26 cellular contexts compared by ENCODE assay signal in the genomic region with DNA sequence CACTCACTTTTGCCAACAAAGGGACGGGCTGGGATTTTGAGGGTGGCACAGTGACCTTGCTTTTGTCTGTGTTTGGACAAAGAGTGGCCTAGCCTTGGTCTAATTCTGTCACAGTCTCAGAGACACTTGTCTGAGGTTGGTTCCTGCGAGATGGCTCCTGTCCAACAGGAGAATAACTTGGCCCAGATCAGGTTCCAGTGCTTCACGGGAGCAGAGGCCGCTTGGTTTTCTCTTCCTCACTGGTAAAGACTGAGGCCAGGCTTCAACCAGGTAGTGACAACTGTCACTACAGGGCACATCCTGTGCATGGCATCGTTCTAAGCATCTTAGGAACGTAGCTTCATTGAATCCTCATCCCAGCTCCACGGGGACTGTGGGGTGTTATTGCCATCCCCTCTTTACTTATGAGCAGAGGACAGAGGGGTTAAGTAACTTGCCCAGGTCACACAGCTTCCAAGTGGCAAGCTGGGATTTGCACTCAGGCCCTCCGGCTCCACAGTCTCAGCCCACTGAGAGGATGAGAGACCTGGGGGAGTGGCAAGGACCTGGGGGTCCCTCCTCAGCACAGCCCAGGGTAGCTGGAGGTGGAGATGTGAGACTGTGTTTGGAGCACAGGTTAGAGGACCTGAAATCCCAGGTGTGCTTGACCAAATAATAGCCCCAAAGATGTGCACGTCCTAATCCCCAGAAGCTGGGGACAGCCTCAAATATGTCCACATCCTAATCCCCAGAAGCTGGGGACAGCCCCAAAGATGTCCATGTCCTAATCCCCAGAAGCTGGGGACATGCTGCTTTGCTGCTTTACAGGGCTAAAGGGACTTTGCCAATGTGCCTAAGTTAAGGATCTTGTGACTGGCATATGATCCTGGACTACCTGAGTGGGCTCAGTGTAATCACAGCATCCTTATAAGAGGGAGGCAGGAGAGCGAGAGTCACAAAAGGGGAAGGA.
A peak's percentile ranks its signal among the peaks of the same experiment; 100 is the strongest.
DNase-seq lines count a peak whose midpoint lies in the region; ATAC-seq and TF ChIP-seq lines count a peak whose summit lies in the region.
"Had no signal": no experiment of that assay in that cellular context is flagged by ENCODE, and none has a peak within 500 bp of the region (broad histone marks: within the 10 kb centered on the region; RNA-seq: fewer than 3 reads in every experiment).

No MANE protein-coding gene starts in this region.

- 70 to 81% methylated on average over 10 of the region's 10 CpGs for WGBS in sigmoid colon, 2 donors

- CTCF ChIA-PET in activated CD4-positive, alpha-beta memory T cell treated with anti-CD3 and anti-CD28 coated beads, Interleukin-2, amount 10 ng/mL, durations not matched to agents 7 days and 5 days (lab: Charles Lee), result no interaction called here
- CTCF ChIA-PET in activated CD4-positive, alpha-beta memory T cell treated with anti-CD3 and anti-CD28 coated beads for 36 hours (lab: Charles Lee), result no interaction called here

- peaks cover 3 to 14% (median 11%) of the 10 kb centered on the region in 3 donors for H3K27me3 ChIP-seq in sigmoid colon
- H3K27me3 ChIP-seq: Peyer's patch had no signal

- peaks cover 0 to 6% (median 0%) of the 10 kb centered on the region in 4 donors for H3K9me3 ChIP-seq in sigmoid colon
- H3K9me3 ChIP-seq: HAP-1, Peyer's patch had no signal

- H3K27ac ChIP-seq in sigmoid colon, result no peak overlapping the region
- H3K27ac ChIP-seq: gastroesophageal sphincter, neural progenitor cell, Peyer's patch had no signal

- no peak for TF ChIP-seq CTCF in sigmoid colon (IDR thresholded peaks at IDR 0.05)

- H3K9me3 Mint-ChIP-seq in activated CD4-positive, alpha-beta memory T cell treated with anti-CD3 and anti-CD28 coated beads, Interleukin-2, amount 10 ng/mL, durations not matched to agents 7 days and 5 days, result no peaks in the 10 kb centered on the region
- H3K9me3 Mint-ChIP-seq in activated CD4-positive, alpha-beta memory T cell treated with anti-CD3 and anti-CD28 coated beads for 36 hours, result no peaks in the 10 kb centered on the region
- H3K9me3 Mint-ChIP-seq: activated T-cell treated with anti-CD3 and anti-CD28 coated beads, Interleukin-2, amount 50 U/mL, for 24 hours; T-helper 2 cell treated with Interferon-gamma antibody and Interleukin-4, amounts not matched to agents 5 μg/mL and 100 μg/mL, for 36 hours had no signal

- in situ Hi-C loops in G401 (cut with HindIII; ENCODE audit: low sequenced_read_pairs), result no loop called here

- no peak overlapping the region for H3K27ac Mint-ChIP-seq in activated CD4-positive, alpha-beta memory T cell treated with anti-CD3 and anti-CD28 coated beads, Interleukin-2, amount 10 ng/mL, durations not matched to agents 7 days and 5 days
- H3K27ac Mint-ChIP-seq in activated CD4-positive, alpha-beta memory T cell treated with anti-CD3 and anti-CD28 coated beads for 36 hours, result no peak overlapping the region
- H3K27ac Mint-ChIP-seq: activated T-cell treated with anti-CD3 and anti-CD28 coated beads, Interleukin-2, amount 50 U/mL, for 24 hours; CD14-positive monocyte; neural progenitor cell; stimulated activated naive B cell treated with anti-CD40 and anti-IgM and Interleukin-4, amounts not matched to agents 10 μg/mL and 1 μg/mL and 100 μg/mL, for 72 hours; T-helper 2 cell treated with Interferon-gamma antibody and Interleukin-4, amounts not matched to agents 5 μg/mL and 100 μg/mL, for 36 hours had no signal

- no peak overlapping the region for H3K4me3 ChIP-seq in sigmoid colon
- H3K4me3 ChIP-seq: gastroesophageal sphincter, HAP-1, neural progenitor cell, Peyer's patch had no signal

- H3K36me3 Mint-ChIP-seq in activated CD4-positive, alpha-beta memory T cell treated with anti-CD3 and anti-CD28 coated beads, Interleukin-2, amount 10 ng/mL, durations not matched to agents 7 days and 5 days (ENCODE audit: low read depth), result no peaks in the 10 kb centered on the region
- no peaks in the 10 kb centered on the region for H3K36me3 Mint-ChIP-seq in activated CD4-positive, alpha-beta memory T cell treated with anti-CD3 and anti-CD28 coated beads for 36 hours
- H3K36me3 Mint-ChIP-seq: CD14-positive monocyte; neural progenitor cell; stimulated activated naive B cell treated with anti-CD40 and anti-IgM and Interleukin-4, amounts not matched to agents 10 μg/mL and 1 μg/mL and 100 μg/mL, for 72 hours had no signal

- H3K4me1 ChIP-seq in sigmoid colon, result peaks cover 0 to 2% (median 1%) of the 10 kb centered on the region in 4 donors
- H3K4me1 ChIP-seq: HAP-1, Peyer's patch had no signal

- peak; percentile 11 for DNase-seq in activated CD4-positive, alpha-beta memory T cell treated with anti-CD3 and anti-CD28 coated beads, Interleukin-2, amount 10 ng/mL, durations not matched to agents 7 days and 5 days
- DNase-seq in activated CD4-positive, alpha-beta memory T cell treated with anti-CD3 and anti-CD28 coated beads for 36 hours, result no peak
- DNase-seq in G401 (ENCODE audit: low spot score), result peak; percentile 81
- DNase-seq in iPS-NIHi7 (ENCODE audit: extremely low spot score), result peak; percentile 1
- DNase-seq in sigmoid colon, result peak; percentile 25
- DNase-seq in germinal center (ENCODE audit: low spot score), result no peak
- no peak for DNase-seq in stimulated activated CD4-positive, alpha-beta T cell treated with anti-CD3 and anti-CD28 coated beads, Interleukin-15, amount 100 ng/mL, for 24 hours
- DNase-seq: activated CD4-positive, CD25-positive, alpha-beta regulatory T cell treated with anti-CD3 and anti-CD28 coated beads, Interleukin-2, amount 50 U/mL, for 72 hours; activated gamma-delta T cell treated with Interleukin-2 at 50 U/mL for 16 hours; activated T-cell treated with anti-CD3 and anti-CD28 coated beads, Interleukin-2, amount 50 U/mL, for 24 hours; GDM1; hippocampal formation; Karpas-422; mesenchymal stem cell; NCI-H1436; NCI-H2081; NCI-H226; stimulated activated naive B cell treated with anti-CD40 and anti-IgM and Interleukin-4, amounts not matched to agents 10 μg/mL and 1 μg/mL and 100 μg/mL, for 72 hours had no signal

- no peak for TF ChIP-seq POLR2A in sigmoid colon (IDR thresholded peaks at IDR 0.05)

- TF ChIP-seq EP300 in sigmoid colon (IDR thresholded peaks at IDR 0.05), result no peak

- no peak for ATAC-seq in GM18520 (IDR thresholded peaks at IDR 0.05; ENCODE audit: unreplicated experiment)
- ATAC-seq: gastroesophageal sphincter; sciatic nerve; stimulated activated naive B cell treated with anti-CD40 and anti-IgM and Interleukin-4, amounts not matched to agents 10 μg/mL and 1 μg/mL and 100 μg/mL, for 72 hours had no signal

- intact Hi-C loops in activated CD4-positive, alpha-beta memory T cell treated with anti-CD3 and anti-CD28 coated beads for 36 hours (cut with micrococcal nuclease), result no loop called here
- intact Hi-C loops in sigmoid colon (cut with DNase I), result no loop called here

- peaks cover 31% of the 10 kb centered on the region for H3K27me3 Mint-ChIP-seq in activated CD4-positive, alpha-beta memory T cell treated with anti-CD3 and anti-CD28 coated beads, Interleukin-2, amount 10 ng/mL, durations not matched to agents 7 days and 5 days
- H3K27me3 Mint-ChIP-seq in activated CD4-positive, alpha-beta memory T cell treated with anti-CD3 and anti-CD28 coated beads for 36 hours, result peaks cover 22% of the 10 kb centered on the region

- no peaks in the 10 kb centered on the region for H3K4me1 Mint-ChIP-seq in activated CD4-positive, alpha-beta memory T cell treated with anti-CD3 and anti-CD28 coated beads, Interleukin-2, amount 10 ng/mL, durations not matched to agents 7 days and 5 days
- H3K4me1 Mint-ChIP-seq in activated CD4-positive, alpha-beta memory T cell treated with anti-CD3 and anti-CD28 coated beads for 36 hours (ENCODE audit: low read depth), result no peaks in the 10 kb centered on the region
- H3K4me1 Mint-ChIP-seq: CD14-positive monocyte had no signal

- H3K4me3 Mint-ChIP-seq in activated CD4-positive, alpha-beta memory T cell treated with anti-CD3 and anti-CD28 coated beads, Interleukin-2, amount 10 ng/mL, durations not matched to agents 7 days and 5 days, result no peak overlapping the region
- no peak overlapping the region for H3K4me3 Mint-ChIP-seq in activated CD4-positive, alpha-beta memory T cell treated with anti-CD3 and anti-CD28 coated beads for 36 hours
- H3K4me3 Mint-ChIP-seq: activated T-cell treated with anti-CD3 and anti-CD28 coated beads, Interleukin-2, amount 50 U/mL, for 24 hours; CD14-positive monocyte; neural progenitor cell; stimulated activated naive B cell treated with anti-CD40 and anti-IgM and Interleukin-4, amounts not matched to agents 10 μg/mL and 1 μg/mL and 100 μg/mL, for 72 hours; T-helper 2 cell treated with Interferon-gamma antibody and Interleukin-4, amounts not matched to agents 5 μg/mL and 100 μg/mL, for 36 hours had no signal

- POLR2A ChIA-PET in activated CD4-positive, alpha-beta memory T cell treated with anti-CD3 and anti-CD28 coated beads, Interleukin-2, amount 10 ng/mL, durations not matched to agents 7 days and 5 days (lab: Charles Lee), result no interaction called here
- POLR2A ChIA-PET in activated CD4-positive, alpha-beta memory T cell treated with anti-CD3 and anti-CD28 coated beads for 36 hours (lab: Charles Lee), result no interaction called here

- no peaks in the 10 kb centered on the region for H3K36me3 ChIP-seq in sigmoid colon
- H3K36me3 ChIP-seq: gastroesophageal sphincter, HAP-1, neural progenitor cell, Peyer's patch had no signal

Comparison
In these comparisons a context has a peak if more than half of its experiments do, and no peak if none do; other contexts are left out.
1. DNase-seq: peak in activated CD4-positive, alpha-beta memory T cell treated with anti-CD3 and anti-CD28 coated beads, Interleukin-2, amount 10 ng/mL, durations not matched to agents 7 days and 5 days (single experiment), G401 (single experiment), iPS-NIHi7 (single experiment) and sigmoid colon (single experiment); none in activated CD4-positive, alpha-beta memory T cell treated with anti-CD3 and anti-CD28 coated beads for 36 hours (single experiment), germinal center (single experiment) and stimulated activated CD4-positive, alpha-beta T cell treated with anti-CD3 and anti-CD28 coated beads, Interleukin-15, amount 100 ng/mL, for 24 hours (single experiment).